In genomic region chr1:54120698-54121481, GRCh38 we compare ENCODE assay signal across 8 cellular contexts. TPM values are rescaled to one million over a fixed set of nuclear protein-coding genes. Genes with fewer than 3 reads are reported as not detected.
DNase-seq lines count a peak whose midpoint lies in the region; ATAC-seq and TF ChIP-seq lines count a peak whose summit lies in the region.

No MANE protein-coding gene starts in this region.

- H3K27me3 ChIP-seq in SJSA1 (replicated peaks): no peaks in the 10 kb centered on the region
- H3K27me3 ChIP-seq in foreskin keratinocyte: peaks cover 22% of the 10 kb centered on the region
- H3K27me3 ChIP-seq in smooth muscle cell (ENCODE audit: low read depth): no peaks in the 10 kb centered on the region

- H3K4me2 ChIP-seq in smooth muscle cell: peak overlapping the region; percentile 84

- 76% methylated on average over 26 of the region's 33 CpGs for WGBS in smooth muscle cell (ENCODE audit: low lambda C conversion rate)

- TF ChIP-seq CTCF in foreskin keratinocyte (conservative IDR thresholded peaks at IDR 0.05): no peak
- TF ChIP-seq CTCF in smooth muscle cell (IDR thresholded peaks at IDR 0.05; ENCODE audit: borderline replicate concordance, insufficient read depth, poor library complexity, severe bottlenecking): no peak
- no peak for TF ChIP-seq CTCF in GM20000 (IDR thresholded peaks at IDR 0.05; ENCODE audit: extremely low read depth, missing control alignments)

- peaks cover 6% of the 10 kb centered on the region for H3F3A ChIP-seq in smooth muscle cell (ENCODE audit: low read depth)

- H4K20me1 ChIP-seq in smooth muscle cell (ENCODE audit: low read depth): no peaks in the 10 kb centered on the region

- H3K4me3 ChIP-seq in SJSA1 (peak overlapping the region; percentile 17), smooth muscle cell (peak overlapping the region; percentile 34)

- no peaks in the 10 kb centered on the region for H3K9me3 ChIP-seq in ES-I3 (ENCODE audit: control insufficient read depth, insufficient read depth, low read length)
- H3K9me3 ChIP-seq in SJSA1 (replicated peaks): no peaks in the 10 kb centered on the region
- H3K9me3 ChIP-seq in smooth muscle cell (replicated peaks; ENCODE audit: low read depth): no peaks in the 10 kb centered on the region

- no peaks in the 10 kb centered on the region for H3K79me2 ChIP-seq in smooth muscle cell (ENCODE audit: low read depth)

- H3K9ac ChIP-seq in ES-I3 (ENCODE audit: low read depth, low read length) (peak overlapping the region; percentile 56; the same call in 1 of the 2 replicates), smooth muscle cell (ENCODE audit: low read depth) (peak overlapping the region; percentile 77)

- H3K36me3 ChIP-seq in ES-I3 (ENCODE audit: insufficient read depth, low read length): no peaks in the 10 kb centered on the region
- no peaks in the 10 kb centered on the region for H3K36me3 ChIP-seq in SJSA1
- H3K36me3 ChIP-seq in smooth muscle cell (ENCODE audit: low read depth): no peaks in the 10 kb centered on the region

- H2AFZ ChIP-seq in smooth muscle cell (ENCODE audit: low read depth): peak overlapping the region; percentile 77

- ATAC-seq in foreskin keratinocyte: peak; percentile 26

- DNase-seq in SJSA1 (ENCODE audit: low read depth in 1 of 2, low spot score in 2 of 2) (peak; percentile 84 to 89), foreskin keratinocyte (no peak), smooth muscle cell (lab: John Stamatoyannopoulos, UW; ENCODE audit: unreplicated experiment) (no peak), GM20000 (ENCODE audit: low spot score) (no peak), NCI-H187 treated with DMSO at 0.1 percent for 48 hours (lab: John Stamatoyannopoulos, UW) (no peak), NCI-H1436 (lab: John Stamatoyannopoulos, UW) (no peak), LoVo (ENCODE audit: low spot score) (no peak)

- H3K27ac ChIP-seq in SJSA1 (peak overlapping the region; percentile 98), foreskin keratinocyte (no peak overlapping the region), smooth muscle cell (ENCODE audit: low read depth) (peak overlapping the region; percentile 49)

- peaks cover 15% of the 10 kb centered on the region for H3K4me1 ChIP-seq in ES-I3 (ENCODE audit: insufficient read depth, low read length)
- H3K4me1 ChIP-seq in SJSA1 (replicated peaks): peaks cover 46% of the 10 kb centered on the region
- H3K4me1 ChIP-seq in foreskin keratinocyte: no peaks in the 10 kb centered on the region
- peaks cover 5% of the 10 kb centered on the region for H3K4me1 ChIP-seq in smooth muscle cell (ENCODE audit: low read depth)

RNA-seq across cellular contexts. Expression of gene CDCP2, which starts 31.9 kb away (rescaled TPM):
- total RNA-seq in SJSA1 (2014; rRNA removed; shearing (Covaris generic)): not detected in 2 replicates
- total RNA-seq in foreskin keratinocyte (not detected in 2 replicates), smooth muscle cell (not detected in 2 replicates)
- polyA plus RNA-seq in foreskin keratinocyte (not detected in 2 replicates), smooth muscle cell (not detected in 2 replicates)

Comparison
In these comparisons a context has a peak if more than half of its experiments do, and no peak if none do; other contexts are left out.
1. DNase-seq: peak in SJSA1 (2 of 2); none in foreskin keratinocyte (0 of 2), smooth muscle cell (single experiment), GM20000 (single experiment), NCI-H187 treated with DMSO at 0.1 percent for 48 hours (single experiment), NCI-H1436 (single experiment) and LoVo (single experiment).